Comparison of ENCODE assay signal across 2 cellular contexts in genomic region chr15:51969728-51970127, GRCh38.
A peak's percentile ranks its signal among the peaks of the same experiment; 100 is the strongest.
TF ChIP-seq lines count a peak whose summit lies in the region.

No MANE protein-coding gene starts in this region.

TF ChIP-seq in HepG2, 621 proteins besides CTCF, POLR2A, EP300 and RAD21:
- TF ChIP-seq NR3C1 (CRISPR knock-in tag; IDR thresholded peaks at IDR 0.05) (no peak), MYPOP (CRISPR knock-in tag; IDR thresholded peaks at IDR 0.05) (0 out of 2 replicates have a peak, but pooled peaks have one; percentile 23), HNF4A (CRISPR knock-in tag; IDR thresholded peaks at IDR 0.05) (no peak), ZNF292 (CRISPR knock-in tag; IDR thresholded peaks at IDR 0.05; ENCODE audit: borderline replicate concordance, low read depth) (0 out of 2 replicates have a peak, but pooled peaks have one; percentile 8)

TF ChIP-seq in GM12878, 131 proteins besides CTCF, POLR2A, EP300 and RAD21:
- TF ChIP-seq NR2C1 (IDR thresholded peaks at IDR 0.05): no peak
- TF ChIP-seq EGR1 (IDR thresholded peaks at IDR 0.05; ENCODE audit: borderline replicate concordance in 1 of 2, low read depth in 2 of 2, low read length in 2 of 2): no peak
- no peak for TF ChIP-seq PAX5 (IDR thresholded peaks at IDR 0.05; ENCODE audit: borderline replicate concordance, low read depth, low read length)
- TF ChIP-seq ESRRA (IDR thresholded peaks at IDR 0.05; ENCODE audit: low read length): no peak
- no peak for TF ChIP-seq IRF4 (IDR thresholded peaks at IDR 0.05; ENCODE audit: low read depth, low read length)
- no peak for TF ChIP-seq CHD1 (IDR thresholded peaks at IDR 0.05; ENCODE audit: low read depth, low read length)
- TF ChIP-seq MAX (IDR thresholded peaks at IDR 0.05; ENCODE audit: low read depth, low read length): no peak
- TF ChIP-seq YBX1 (IDR thresholded peaks at IDR 0.05): no peak
